In genomic region chr6:163536770-163537169, GRCh38 we compare ENCODE assay signal across 1 cellular context.
TF ChIP-seq lines count a peak whose summit lies in the region.

No MANE protein-coding gene starts in this region.

TF ChIP-seq in HEK293, 187 proteins besides CTCF, POLR2A, EP300 and RAD21 (continued from another document):
- TF ChIP-seq, protein P1, sequence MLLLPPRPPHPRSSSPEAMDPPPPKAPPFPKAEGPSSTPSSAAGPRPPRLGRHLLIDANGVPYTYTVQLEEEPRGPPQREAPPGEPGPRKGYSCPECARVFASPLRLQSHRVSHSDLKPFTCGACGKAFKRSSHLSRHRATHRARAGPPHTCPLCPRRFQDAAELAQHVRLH (tag by site-specific recombination; IDR thresholded peaks at IDR 0.05): 0 out of 2 replicates have a peak, but pooled peaks have one; percentile 51
- TF ChIP-seq GLIS2 (tag by site-specific recombination; IDR thresholded peaks at IDR 0.05) (no peak), MZF1 (tag by site-specific recombination; IDR thresholded peaks at IDR 0.05; ENCODE audit: borderline replicate concordance) (peak; percentile 84; the same call in 1 of the 2 replicates), ZNF133 (tag by site-specific recombination; IDR thresholded peaks at IDR 0.05) (no peak)
- TF ChIP-seq, protein P2, sequence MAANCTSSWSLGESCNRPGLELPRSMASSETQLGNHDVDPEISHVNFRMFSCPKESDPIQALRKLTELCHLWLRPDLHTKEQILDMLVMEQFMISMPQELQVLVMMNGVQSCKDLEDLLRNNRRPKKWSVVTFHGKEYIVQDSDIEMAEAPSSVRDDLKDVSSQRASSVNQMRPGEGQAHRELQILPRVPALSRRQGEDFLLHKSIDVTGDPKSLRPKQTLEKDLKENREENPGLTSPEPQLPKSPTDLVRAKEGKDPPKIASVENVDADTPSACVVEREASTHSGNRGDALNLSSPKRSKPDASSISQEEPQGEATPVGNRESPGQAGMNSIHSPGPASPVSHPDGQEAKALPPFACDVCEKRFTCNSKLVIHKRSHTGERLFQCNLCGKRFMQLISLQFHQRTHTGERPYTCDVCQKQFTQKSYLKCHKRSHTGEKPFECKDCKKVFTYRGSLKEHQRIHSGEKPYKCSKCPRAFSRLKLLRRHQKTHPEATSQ (tag by site-specific recombination; IDR thresholded peaks at IDR 0.05): no peak
